ENCODE assay signal across 1 cellular context in genomic region chr3:5160926-5161858, GRCh38.
TF ChIP-seq lines count a peak whose summit lies in the region.

No MANE protein-coding gene starts in this region.

TF ChIP-seq in H1, 55 proteins besides CTCF, POLR2A, EP300 and RAD21:
- TF ChIP-seq RBBP5 (IDR thresholded peaks at IDR 0.05; ENCODE audit: borderline replicate concordance, low read depth, low read length) = no peak
- no peak for TF ChIP-seq SIRT6 (IDR thresholded peaks at IDR 0.05; ENCODE audit: low read length)
- TF ChIP-seq SIX5 (IDR thresholded peaks at IDR 0.05; ENCODE audit: low read depth, low read length) = no peak
- TF ChIP-seq RNF2 (IDR thresholded peaks at IDR 0.05; ENCODE audit: borderline replicate concordance, low read depth, low read length, missing control alignments, poor library complexity, severe bottlenecking) = no peak
- no peak for TF ChIP-seq TEAD4 (IDR thresholded peaks at IDR 0.05; ENCODE audit: low read depth, low read length)
- TF ChIP-seq USF2 (IDR thresholded peaks at IDR 0.05; ENCODE audit: low read length) = no peak
- TF ChIP-seq SAP30 (IDR thresholded peaks at IDR 0.05; ENCODE audit: insufficient read depth, insufficient replicate concordance, low read length) = no peak
- TF ChIP-seq SP2 (IDR thresholded peaks at IDR 0.05; ENCODE audit: low read length) = no peak
- no peak for TF ChIP-seq HDAC2 (IDR thresholded peaks at IDR 0.05; ENCODE audit: borderline replicate concordance in 1 of 2, low read depth in 2 of 2, low read length in 2 of 2)
- no peak for TF ChIP-seq BCL11A (IDR thresholded peaks at IDR 0.05; ENCODE audit: low read depth in 2 of 2, low read length in 2 of 2)
- TF ChIP-seq SUZ12 (IDR thresholded peaks at IDR 0.05; ENCODE audit: low read length) = no peak
- TF ChIP-seq CEBPB (IDR thresholded peaks at IDR 0.05; ENCODE audit: low read depth, low read length) = no peak
- TF ChIP-seq CREB1 (IDR thresholded peaks at IDR 0.05) = no peak
- TF ChIP-seq ATF3 (IDR thresholded peaks at IDR 0.05; ENCODE audit: insufficient read depth, low read depth, low read length) = no peak
- TF ChIP-seq CTBP2 (IDR thresholded peaks at IDR 0.05; ENCODE audit: borderline replicate concordance, insufficient read depth, insufficient read length, low read length) = no peak
- no peak for TF ChIP-seq BRCA1 (IDR thresholded peaks at IDR 0.05; ENCODE audit: low read depth, low read length)
- no peak for TF ChIP-seq KDM4A (IDR thresholded peaks at IDR 0.05; ENCODE audit: low read depth, low read length, severe bottlenecking)
- no peak for TF ChIP-seq CBX5 (IDR thresholded peaks at IDR 0.05; ENCODE audit: low read depth, low read length)
